In the genomic region with DNA sequence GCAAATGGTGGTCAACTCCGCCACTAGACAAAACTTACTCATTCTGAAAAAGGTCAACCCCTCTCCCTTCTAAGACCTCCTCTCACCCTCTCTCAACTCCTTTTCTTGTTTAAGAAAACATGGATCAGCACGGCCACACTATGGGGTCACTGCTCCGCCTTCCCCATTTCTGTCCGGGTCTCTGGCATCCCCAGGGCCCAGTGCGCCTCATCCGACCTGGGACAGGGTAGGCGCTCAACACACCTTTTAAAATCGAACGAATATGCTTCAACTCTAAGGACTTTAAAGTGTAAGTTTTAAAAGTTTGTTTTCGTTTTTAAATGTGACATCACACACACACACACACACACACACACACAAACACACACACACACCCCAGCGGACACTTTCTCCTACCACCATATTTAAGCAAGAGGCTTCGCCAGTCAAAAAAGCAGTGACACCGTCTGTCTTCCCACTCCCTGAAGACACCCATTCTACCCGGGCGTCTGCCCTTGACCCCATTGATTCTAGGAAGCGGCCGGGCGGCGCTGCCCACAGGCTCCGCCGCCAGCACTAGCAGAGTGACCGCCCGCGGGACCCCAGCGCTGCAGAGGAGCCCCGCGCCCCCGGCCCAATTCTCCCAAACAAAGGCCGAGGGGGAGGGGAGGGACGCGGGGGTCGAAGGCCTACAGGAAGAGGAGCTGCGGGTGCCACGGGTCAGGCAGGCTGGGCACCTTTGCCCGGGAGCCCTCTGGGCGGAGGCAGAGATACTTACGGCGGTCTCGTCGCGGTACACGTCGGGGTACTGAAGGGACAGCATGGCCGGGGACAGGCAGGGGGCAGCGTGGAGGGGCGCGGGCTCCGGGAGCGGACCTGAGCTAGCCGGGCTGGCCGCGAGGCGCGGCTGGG, we compare ENCODE assay signal across 8 cellular contexts. TPM values are rescaled to one million over a fixed set of nuclear protein-coding genes. Genes with fewer than 3 reads are reported as not detected.
A peak's percentile ranks its signal among the peaks of the same experiment; 100 is the strongest.
DNase-seq lines count a peak whose midpoint lies in the region; ATAC-seq and TF ChIP-seq lines count a peak whose summit lies in the region.

No MANE protein-coding gene starts in this region.

- H3K36me3 ChIP-seq in esophagus muscularis mucosa: peaks cover 0 to 1% (median 0%) of the 10 kb centered on the region in 4 donors

- H3K4me3 ChIP-seq in NB4 (ENCODE audit: low read depth, low read length): peak overlapping the region; percentile 86
- peak overlapping the region; percentile 73 to 87 (median 80) for H3K4me3 ChIP-seq in esophagus muscularis mucosa

- no peaks in the 10 kb centered on the region for H3K9me3 Mint-ChIP-seq in activated CD8-positive, alpha-beta memory T cell treated with anti-CD3 and anti-CD28 coated beads, Interleukin-2, amount 10 ng/mL, durations not matched to agents 7 days and 5 days (ENCODE audit: low read depth)
- no peaks in the 10 kb centered on the region for H3K9me3 Mint-ChIP-seq in natural killer cell treated with Interleukin-12 subunit alpha and Interleukin-12 subunit beta and Interleukin-15 and Interleukin-18, amount 100 ng/mL, for 72 hours

- peaks cover 11% of the 10 kb centered on the region for H3K27me3 Mint-ChIP-seq in activated CD8-positive, alpha-beta memory T cell treated with anti-CD3 and anti-CD28 coated beads, Interleukin-2, amount 10 ng/mL, durations not matched to agents 7 days and 5 days
- peaks cover 10 to 11% of the 10 kb centered on the region in 2 donors for H3K27me3 Mint-ChIP-seq in natural killer cell treated with Interleukin-12 subunit alpha and Interleukin-12 subunit beta and Interleukin-15 and Interleukin-18, amount 100 ng/mL, for 72 hours

- CTCF ChIA-PET in activated CD8-positive, alpha-beta memory T cell treated with anti-CD3 and anti-CD28 coated beads, Interleukin-2, amount 10 ng/mL, durations not matched to agents 7 days and 5 days (lab: Charles Lee): interaction anchor here (0.6 to 2.2 kb wide), 34 partner anchors 9 to 913 kb away, joined by 3 to 24 read pairs (median 3); no protein-coding TSS in a partner anchor

- peaks cover 30 to 43% (median 35%) of the 10 kb centered on the region in 4 donors for H3K4me1 ChIP-seq in esophagus muscularis mucosa

- peak overlapping the region; percentile 79 for H3K27ac Mint-ChIP-seq in activated CD8-positive, alpha-beta memory T cell treated with anti-CD3 and anti-CD28 coated beads, Interleukin-2, amount 10 ng/mL, durations not matched to agents 7 days and 5 days
- H3K27ac Mint-ChIP-seq in natural killer cell treated with Interleukin-12 subunit alpha and Interleukin-12 subunit beta and Interleukin-15 and Interleukin-18, amount 100 ng/mL, for 72 hours: peak overlapping the region; percentile 81 to 83

- peak; percentile 18 for ATAC-seq in activated CD8-positive, alpha-beta memory T cell treated with anti-CD3 and anti-CD28 coated beads, Interleukin-2, amount 10 ng/mL, durations not matched to agents 7 days and 5 days
- ATAC-seq in HG02642 (IDR thresholded peaks at IDR 0.05; ENCODE audit: poor library complexity, unreplicated experiment) (peak; percentile 46), GM18858 (IDR thresholded peaks at IDR 0.05; ENCODE audit: unreplicated experiment) (no peak)
- peak; percentile 69 to 77 for ATAC-seq in natural killer cell treated with Interleukin-12 subunit alpha and Interleukin-12 subunit beta and Interleukin-15 and Interleukin-18, amount 100 ng/mL, for 72 hours

- TF ChIP-seq CTCF in NB4 (IDR thresholded peaks at IDR 0.05; ENCODE audit: low read depth, low read length): no peak
- no peak for TF ChIP-seq CTCF in esophagus muscularis mucosa (IDR thresholded peaks at IDR 0.05)

- no peaks in the 10 kb centered on the region for H3K27me3 ChIP-seq in esophagus muscularis mucosa

- 8% methylated on average over 38 of the region's 54 CpGs for WGBS in esophagus muscularis mucosa

- H3K27ac ChIP-seq in esophagus muscularis mucosa (replicated peaks in 1 of 4): peak overlapping the region; percentile 86 to 90 (median 87)

- TF ChIP-seq EP300 in esophagus muscularis mucosa (IDR thresholded peaks at IDR 0.05): no peak

- H3K4me3 Mint-ChIP-seq in activated CD8-positive, alpha-beta memory T cell treated with anti-CD3 and anti-CD28 coated beads, Interleukin-2, amount 10 ng/mL, durations not matched to agents 7 days and 5 days: peak overlapping the region; percentile 86
- H3K4me3 Mint-ChIP-seq in natural killer cell treated with Interleukin-12 subunit alpha and Interleukin-12 subunit beta and Interleukin-15 and Interleukin-18, amount 100 ng/mL, for 72 hours: peak overlapping the region; percentile 99

- peak; percentile 63 for DNase-seq in activated CD8-positive, alpha-beta memory T cell treated with anti-CD3 and anti-CD28 coated beads, Interleukin-2, amount 10 ng/mL, durations not matched to agents 7 days and 5 days
- no peak for DNase-seq in activated CD8-positive, alpha-beta memory T cell treated with anti-CD3 and anti-CD28 coated beads, Interleukin-2, amount 50 U/mL, for 48 hours
- DNase-seq in NB4 (ENCODE audit: low read depth): peak; percentile 67
- DNase-seq in activated CD4-positive, alpha-beta T cell treated with anti-CD3 and anti-CD28 coated beads, Interleukin-2, amount 50 U/mL, for 1 hour: peak; percentile 15
- DNase-seq in esophagus muscularis mucosa (ENCODE audit: extremely low spot score): peak; percentile 39
- DNase-seq in natural killer cell treated with Interleukin-12 subunit alpha and Interleukin-12 subunit beta and Interleukin-15 and Interleukin-18, amount 100 ng/mL, for 72 hours (ENCODE audit: low spot score): no peak

- intact Hi-C loops in esophagus muscularis mucosa (cut with DNase I): loop anchor here (5.0 to 10.0 kb wide), 4 partner anchors 85 to 408 kb away; a partner anchor contains a TSS

- H3K9me3 ChIP-seq in esophagus muscularis mucosa: no peaks in the 10 kb centered on the region

- peaks cover 58% of the 10 kb centered on the region for H3K4me1 Mint-ChIP-seq in activated CD8-positive, alpha-beta memory T cell treated with anti-CD3 and anti-CD28 coated beads, Interleukin-2, amount 10 ng/mL, durations not matched to agents 7 days and 5 days
- peaks cover 43 to 63% of the 10 kb centered on the region in 2 donors for H3K4me1 Mint-ChIP-seq in natural killer cell treated with Interleukin-12 subunit alpha and Interleukin-12 subunit beta and Interleukin-15 and Interleukin-18, amount 100 ng/mL, for 72 hours (ENCODE audit: low read depth in 2 of 2)

- no peak for TF ChIP-seq POLR2A in NB4 (IDR thresholded peaks at IDR 0.05; ENCODE audit: extremely low read depth, insufficient read length)
- no peak for TF ChIP-seq POLR2A in esophagus muscularis mucosa (IDR thresholded peaks at IDR 0.05; ENCODE audit: low read depth)

- H3K36me3 Mint-ChIP-seq in activated CD8-positive, alpha-beta memory T cell treated with anti-CD3 and anti-CD28 coated beads, Interleukin-2, amount 10 ng/mL, durations not matched to agents 7 days and 5 days: no peaks in the 10 kb centered on the region
- no peaks in the 10 kb centered on the region for H3K36me3 Mint-ChIP-seq in natural killer cell treated with Interleukin-12 subunit alpha and Interleukin-12 subunit beta and Interleukin-15 and Interleukin-18, amount 100 ng/mL, for 72 hours

RNA-seq across cellular contexts. Expression of gene PREP, which starts 0.5 kb away (rescaled TPM):
- 10 to 100 TPM; 44.1 to 52.9 TPM for total RNA-seq in activated CD8-positive, alpha-beta memory T cell treated with anti-CD3 and anti-CD28 coated beads, Interleukin-2, amount 10 ng/mL, durations not matched to agents 7 days and 5 days
- 10 to 100 TPM; 17.9 to 21.6 (median 19.0) TPM for total RNA-seq in esophagus muscularis mucosa
- total RNA-seq in natural killer cell treated with Interleukin-12 subunit alpha and Interleukin-12 subunit beta and Interleukin-15 and Interleukin-18, amount 100 ng/mL, for 72 hours: 10 to 100 TPM; 48.1 to 61.0 TPM

Comparison
In these comparisons a context has a peak if more than half of its experiments do, and no peak if none do; other contexts are left out.
1. DNase-seq: peak in activated CD8-positive, alpha-beta memory T cell treated with anti-CD3 and anti-CD28 coated beads, Interleukin-2, amount 10 ng/mL, durations not matched to agents 7 days and 5 days (single experiment), NB4 (single experiment), activated CD4-positive, alpha-beta T cell treated with anti-CD3 and anti-CD28 coated beads, Interleukin-2, amount 50 U/mL, for 1 hour (single experiment) and esophagus muscularis mucosa (single experiment); none in activated CD8-positive, alpha-beta memory T cell treated with anti-CD3 and anti-CD28 coated beads, Interleukin-2, amount 50 U/mL, for 48 hours (single experiment) and natural killer cell treated with Interleukin-12 subunit alpha and Interleukin-12 subunit beta and Interleukin-15 and Interleukin-18, amount 100 ng/mL, for 72 hours (single experiment).